12 cellular contexts compared by ENCODE assay signal in genomic region chr18:45341454-45341853, GRCh38.
"Had no signal": no experiment of that assay in that cellular context is flagged by ENCODE, and none has a peak within 500 bp of the region (broad histone marks: within the 10 kb centered on the region; RNA-seq: fewer than 3 reads in every experiment).

No MANE protein-coding gene starts in this region.

- H3K4me3 Mint-ChIP-seq: activated naive CD8-positive, alpha-beta T cell; nephron progenitor cell; stimulated activated memory B cell treated with anti-CD40 and anti-IgM and Interleukin-4, amounts not matched to agents 10 μg/mL and 1 μg/mL and 100 μg/mL, for 72 hours had no signal

- DNase-seq: activated CD4-positive, alpha-beta T cell treated with anti-CD3 and anti-CD28 coated beads, Interleukin-2, amount 50 U/mL, for 1 hour; activated effector memory CD4-positive, alpha-beta T cell treated with anti-CD3 and anti-CD28 coated beads, Interleukin-2, amount 50 U/mL, for 16 hours; activated T-cell treated with anti-CD3 and anti-CD28 coated beads, Interleukin-2, amount 50 U/mL, for 1 hour; amygdala; hippocampal formation; kidney glomerular epithelial cell; nephron progenitor cell; pancreas had no signal

- H3K9me3 ChIP-seq: pancreas, tibial nerve had no signal

- H3K27ac ChIP-seq: pancreas, tibial nerve had no signal

- H3K36me3 ChIP-seq: pancreas, tibial nerve had no signal

- ATAC-seq: pancreas; stimulated activated memory B cell treated with anti-CD40 and anti-IgM and Interleukin-4, amounts not matched to agents 10 μg/mL and 1 μg/mL and 100 μg/mL, for 72 hours had no signal

- H3K4me3 ChIP-seq: pancreas, smooth muscle cell, tibial nerve had no signal

- H3K36me3 Mint-ChIP-seq: activated naive CD8-positive, alpha-beta T cell; stimulated activated memory B cell treated with anti-CD40 and anti-IgM and Interleukin-4, amounts not matched to agents 10 μg/mL and 1 μg/mL and 100 μg/mL, for 72 hours had no signal

- H3K4me1 Mint-ChIP-seq: stimulated activated memory B cell treated with anti-CD40 and anti-IgM and Interleukin-4, amounts not matched to agents 10 μg/mL and 1 μg/mL and 100 μg/mL, for 72 hours had no signal

- H3K9me3 Mint-ChIP-seq: nephron progenitor cell; stimulated activated memory B cell treated with anti-CD40 and anti-IgM and Interleukin-4, amounts not matched to agents 10 μg/mL and 1 μg/mL and 100 μg/mL, for 72 hours had no signal

- H3K27ac Mint-ChIP-seq: activated naive CD8-positive, alpha-beta T cell; stimulated activated memory B cell treated with anti-CD40 and anti-IgM and Interleukin-4, amounts not matched to agents 10 μg/mL and 1 μg/mL and 100 μg/mL, for 72 hours had no signal

- H3K4me1 ChIP-seq: pancreas, tibial nerve had no signal

- H3K27me3 ChIP-seq: pancreas, tibial nerve had no signal
